In the genomic region with DNA sequence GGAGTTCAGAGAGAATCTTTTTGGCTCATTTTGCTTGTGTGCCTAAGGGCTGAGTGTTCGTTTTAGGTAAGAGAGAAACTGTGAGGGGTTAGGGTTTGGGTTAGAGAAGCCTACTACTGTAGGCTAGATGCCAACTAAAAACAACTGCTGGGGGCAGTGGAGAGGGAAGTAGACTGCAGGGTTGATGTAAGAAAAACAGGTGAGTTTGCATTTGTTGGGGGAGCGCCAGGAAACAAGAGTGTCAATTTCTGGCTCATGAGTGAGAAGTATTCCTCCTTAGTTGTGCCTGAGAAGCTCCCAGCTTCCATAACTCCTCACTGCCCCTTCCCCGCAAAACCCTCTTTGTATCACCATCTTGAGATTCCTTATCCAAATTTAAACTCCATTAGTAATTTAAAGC, we compare ENCODE assay signal across 14 cellular contexts.
DNase-seq lines count a peak whose midpoint lies in the region; TF ChIP-seq lines count a peak whose summit lies in the region.
"Had no signal": no experiment of that assay in that cellular context is flagged by ENCODE, and none has a peak within 500 bp of the region (broad histone marks: within the 10 kb centered on the region; RNA-seq: fewer than 3 reads in every experiment).

No MANE protein-coding gene starts in this region.

- POLR2A ChIA-PET in Caco-2 (lab: Charles Lee), result no interaction called here

- H3K4me1 Mint-ChIP-seq in Caco-2 (ENCODE audit: low read depth, unreplicated experiment), result peaks cover 6% of the 10 kb centered on the region

- no peak overlapping the region for H3K27ac ChIP-seq in thyroid gland

- CTCF ChIA-PET in Caco-2 (lab: Charles Lee), result no interaction called here

- no peaks in the 10 kb centered on the region for H3K27me3 ChIP-seq in Caco-2 (replicated peaks; ENCODE audit: control insufficient read depth, insufficient read depth, low read length)
- no peaks in the 10 kb centered on the region for H3K27me3 ChIP-seq in thyroid gland

- H3K9me3 ChIP-seq in Caco-2 (no peaks in the 10 kb centered on the region), thyroid gland (no peaks in the 10 kb centered on the region)
- H3K9me3 ChIP-seq: HAP-1 had no signal

- intact Hi-C loops in Caco-2 (cut with micrococcal nuclease; ENCODE audit: unreplicated experiment) (no loop called here), thyroid gland (cut with DNase I) (no loop called here)

- H3K27ac Mint-ChIP-seq in Caco-2 (ENCODE audit: unreplicated experiment), result peak overlapping the region; percentile 11
- H3K27ac Mint-ChIP-seq: HFFc6 had no signal

- H3K4me1 ChIP-seq in Caco-2 (no peaks in the 10 kb centered on the region), thyroid gland (no peaks in the 10 kb centered on the region)

- peaks cover 18% of the 10 kb centered on the region for H3K36me3 Mint-ChIP-seq in Caco-2 (ENCODE audit: insufficient read depth, unreplicated experiment)

- H3K27me3 Mint-ChIP-seq in Caco-2 (ENCODE audit: insufficient read depth, unreplicated experiment), result no peaks in the 10 kb centered on the region
- H3K27me3 Mint-ChIP-seq: CD4-positive, alpha-beta memory T cell had no signal

- WGBS in thyroid gland, 2 donors, result 72 to 78% methylated on average over 3 of the region's 3 CpGs

- no peaks in the 10 kb centered on the region for H3K9me3 Mint-ChIP-seq in Caco-2 (ENCODE audit: unreplicated experiment)
- H3K9me3 Mint-ChIP-seq: HFFc6 had no signal

- no TSS peak for BruUV-seq in Caco-2 (replicated peaks; lab: Mats Ljungman, UMichigan)

- TF ChIP-seq CTCF in Caco-2 (IDR thresholded peaks at IDR 0.05; ENCODE audit: insufficient read depth in 1 of 2, low read depth in 1 of 2, low read length in 1 of 2, severe bottlenecking in 1 of 2, unreplicated experiment in 1 of 2) (no peak), thyroid gland (IDR thresholded peaks at IDR 0.05) (no peak)

- peaks cover 3% of the 10 kb centered on the region; the same call in 1 of the 2 replicates for H3K36me3 ChIP-seq in Caco-2 (ENCODE audit: control insufficient read depth, insufficient read depth, low read length)
- H3K36me3 ChIP-seq in thyroid gland, result no peaks in the 10 kb centered on the region
- H3K36me3 ChIP-seq: HAP-1 had no signal

- H3K4me3 ChIP-seq in Caco-2 (ENCODE audit: low read depth, low read length) (no peak overlapping the region), thyroid gland (replicated peaks in 1 of 3) (no peak overlapping the region)
- H3K4me3 ChIP-seq: HAP-1 had no signal

- no peak overlapping the region for H3K4me3 Mint-ChIP-seq in Caco-2 (ENCODE audit: unreplicated experiment)
- H3K4me3 Mint-ChIP-seq: CD4-positive, alpha-beta memory T cell; HFFc6 had no signal

- no peak for TF ChIP-seq POLR2A in thyroid gland (IDR thresholded peaks at IDR 0.05)

- DNase-seq in Caco-2, result no peak
- DNase-seq in NCI-H1105 (lab: John Stamatoyannopoulos, UW), result peak; percentile 19
- peak; percentile 7 for DNase-seq in RPMI8226
- peak; percentile 32 to 47 for DNase-seq in thyroid gland
- no peak for DNase-seq in superior temporal gyrus (ENCODE audit: extremely low spot score)
- no peak for DNase-seq in SW480 (ENCODE audit: low spot score)
- DNase-seq: C1 segment of cervical spinal cord; CD4-positive, alpha-beta memory T cell; COR-L47; DMS153; DND-41; GOT3; HFFc6 had no signal

Comparison
In these comparisons a context has a peak if more than half of its experiments do, and no peak if none do; other contexts are left out.
1. DNase-seq: peak in NCI-H1105 (single experiment), RPMI8226 (single experiment) and thyroid gland (2 of 2); none in Caco-2 (0 of 2), superior temporal gyrus (single experiment) and SW480 (single experiment).